In genomic region chr7:158391141-158391540, GRCh38 we compare ENCODE assay signal across 1 cellular context.
TF ChIP-seq lines count a peak whose summit lies in the region.

No MANE protein-coding gene starts in this region.

TF ChIP-seq in H1, 55 proteins besides CTCF, POLR2A, EP300 and RAD21 (continued from another document):
- TF ChIP-seq, protein P1, sequence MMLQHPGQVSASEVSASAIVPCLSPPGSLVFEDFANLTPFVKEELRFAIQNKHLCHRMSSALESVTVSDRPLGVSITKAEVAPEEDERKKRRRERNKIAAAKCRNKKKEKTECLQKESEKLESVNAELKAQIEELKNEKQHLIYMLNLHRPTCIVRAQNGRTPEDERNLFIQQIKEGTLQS (IDR thresholded peaks at IDR 0.05; ENCODE audit: insufficient read depth, low read depth, low read length), result no peak
- TF ChIP-seq NANOG (IDR thresholded peaks at IDR 0.05; ENCODE audit: insufficient read depth, low read depth, low read length, poor library complexity, severe bottlenecking), result no peak
- TF ChIP-seq MAX (IDR thresholded peaks at IDR 0.05), result no peak
- TF ChIP-seq SIN3A (conservative IDR thresholded peaks at IDR 0.05 in 1 of 2, IDR thresholded peaks at IDR 0.05 in 1 of 2; ENCODE audit: low read depth in 1 of 2, low read length in 2 of 2), result no peak
- TF ChIP-seq KDM5A (IDR thresholded peaks at IDR 0.05; ENCODE audit: low read length), result no peak
- no peak for TF ChIP-seq JUN (IDR thresholded peaks at IDR 0.05; ENCODE audit: low read depth, low read length)
- TF ChIP-seq TBP (IDR thresholded peaks at IDR 0.05; ENCODE audit: low read depth, low read length), result no peak
- TF ChIP-seq CBX5 (IDR thresholded peaks at IDR 0.05; ENCODE audit: low read depth, low read length), result no peak
- no peak for TF ChIP-seq KDM1A (IDR thresholded peaks at IDR 0.05; ENCODE audit: borderline replicate concordance, low read length)
- no peak for TF ChIP-seq ASH2L (IDR thresholded peaks at IDR 0.05; ENCODE audit: low read length)
- no peak for TF ChIP-seq GTF2F1 (IDR thresholded peaks at IDR 0.05; ENCODE audit: borderline replicate concordance, low read depth, low read length)
- no peak for TF ChIP-seq SRF (IDR thresholded peaks at IDR 0.05; ENCODE audit: low read depth, low read length)
TF ChIP-seq in H1: peak in this region for 0.
